Comparison of ENCODE assay signal across 15 cellular contexts in the genomic region with DNA sequence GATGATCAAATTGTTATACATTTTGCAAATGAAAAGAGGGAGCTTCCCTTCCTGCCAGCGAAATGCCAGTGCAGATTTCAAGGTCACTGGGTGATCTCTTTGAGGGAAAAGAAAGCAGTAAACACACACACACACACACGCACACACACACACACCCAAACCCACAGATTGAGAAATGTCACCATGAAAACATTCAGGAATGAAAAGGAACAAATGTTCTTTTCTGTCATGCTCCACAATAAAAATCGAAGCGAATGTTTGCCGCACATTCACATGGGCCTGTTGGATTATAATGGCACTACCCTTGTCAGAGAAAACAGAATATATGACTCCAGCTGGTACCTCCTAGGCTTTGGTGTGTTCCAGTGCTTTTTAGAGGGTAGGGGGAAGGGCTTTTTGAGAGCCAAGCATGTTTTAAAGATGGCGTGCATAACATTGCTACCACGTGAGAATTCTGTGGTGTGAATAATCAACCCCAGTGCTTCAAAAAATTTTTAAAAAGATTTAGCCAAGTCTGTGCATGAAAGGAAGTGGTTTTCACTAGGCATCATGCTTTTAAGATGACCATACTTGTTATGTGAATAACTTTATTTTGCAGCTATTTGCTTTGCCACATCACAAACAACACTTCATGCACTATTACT.
DNase-seq lines count a peak whose midpoint lies in the region; ATAC-seq and TF ChIP-seq lines count a peak whose summit lies in the region.
"Had no signal": no experiment of that assay in that cellular context is flagged by ENCODE, and none has a peak within 500 bp of the region (broad histone marks: within the 10 kb centered on the region; RNA-seq: fewer than 3 reads in every experiment).

No MANE protein-coding gene starts in this region.

- no peaks in the 10 kb centered on the region for H3K4me1 ChIP-seq in naive thymus-derived CD4-positive, alpha-beta T cell (ENCODE audit: control insufficient read depth in 2 of 2, insufficient read depth in 2 of 2, low read length in 2 of 2)

- no peak overlapping the region for H3K27ac ChIP-seq in naive thymus-derived CD4-positive, alpha-beta T cell (ENCODE audit: low read depth, low read length)
- H3K27ac ChIP-seq: SK-N-MC had no signal

- H3K27me3 ChIP-seq in naive thymus-derived CD4-positive, alpha-beta T cell (ENCODE audit: control insufficient read depth in 2 of 2, insufficient read depth in 2 of 2, low read length in 2 of 2) = no peaks in the 10 kb centered on the region

- DNase-seq in AG04449 (ENCODE audit: low read depth, low spot score) (peak; percentile 83), HT1080 (ENCODE audit: low read depth) (peak; percentile 24), cardiac fibroblast (ENCODE audit: low read depth in 2 of 2) (peak; percentile 46 to 54), Ammon's horn (ENCODE audit: low spot score) (no peak), NCI-H1694 treated with DMSO at 0.1 percent for 48 hours (lab: John Stamatoyannopoulos, UW) (no peak), NCI-H2196 treated with DMSO at 0.1 percent for 48 hours (lab: John Stamatoyannopoulos, UW; ENCODE audit: unreplicated experiment) (no peak)
- no peak for DNase-seq in naive thymus-derived CD4-positive, alpha-beta T cell
- DNase-seq: ACHN; activated CD4-positive, alpha-beta T cell treated with anti-CD3 and anti-CD28 coated beads, Interleukin-2, amount 50 U/mL, for 48 hours; activated naive CD4-positive, alpha-beta T cell treated with anti-CD3 and anti-CD28 coated beads, Interleukin-2, amount 10 ng/mL, durations not matched to agents 7 days and 5 days; Kasumi-1 had no signal

- TF ChIP-seq CTCF in AG04449 (IDR thresholded peaks at IDR 0.05; ENCODE audit: insufficient read depth, low read length, missing control alignments) = no peak
- TF ChIP-seq CTCF in cardiac fibroblast (IDR thresholded peaks at IDR 0.05; ENCODE audit: low read depth, low read length) = no peak

- H3K9me3 ChIP-seq in naive thymus-derived CD4-positive, alpha-beta T cell (ENCODE audit: control insufficient read depth in 2 of 3, low read length in 3 of 3) = no peaks in the 10 kb centered on the region

- peaks cover 0 to under 1% (median 0%) of the 10 kb centered on the region in 5 donors for H3K27me3 Mint-ChIP-seq in naive thymus-derived CD4-positive, alpha-beta T cell
- H3K27me3 Mint-ChIP-seq: activated naive CD4-positive, alpha-beta T cell treated with anti-CD3 and anti-CD28 coated beads, Interleukin-2, amount 10 ng/mL, durations not matched to agents 7 days and 5 days; progenitor cell of endocrine pancreas had no signal

- intact Hi-C loops in naive thymus-derived CD4-positive, alpha-beta T cell (cut with micrococcal nuclease) = no loop called here

- H3K4me3 Mint-ChIP-seq in naive thymus-derived CD4-positive, alpha-beta T cell = peak overlapping the region in 2 of 10 donors; percentile 3 to 30
- H3K4me3 Mint-ChIP-seq: activated naive CD4-positive, alpha-beta T cell treated with anti-CD3 and anti-CD28 coated beads, Interleukin-2, amount 10 ng/mL, durations not matched to agents 7 days and 5 days had no signal

- peaks cover 0 to 26% (median 7%) of the 10 kb centered on the region in 7 donors for H3K4me1 Mint-ChIP-seq in naive thymus-derived CD4-positive, alpha-beta T cell
- H3K4me1 Mint-ChIP-seq: activated naive CD4-positive, alpha-beta T cell treated with anti-CD3 and anti-CD28 coated beads, Interleukin-2, amount 10 ng/mL, durations not matched to agents 7 days and 5 days had no signal

- H3K4me3 ChIP-seq in AG04449 (ENCODE audit: low read depth, low read length) = no peak overlapping the region
- no peak overlapping the region for H3K4me3 ChIP-seq in cardiac fibroblast (replicated peaks in 1 of 2; ENCODE audit: low read depth in 2 of 2, low read length in 2 of 2)
- H3K4me3 ChIP-seq in naive thymus-derived CD4-positive, alpha-beta T cell (ENCODE audit: low read length) = no peak overlapping the region
- H3K4me3 ChIP-seq: SK-N-MC had no signal

- ATAC-seq in naive thymus-derived CD4-positive, alpha-beta T cell = peak; percentile 46
- no peak for ATAC-seq in GM21360 (IDR thresholded peaks at IDR 0.05; ENCODE audit: unreplicated experiment)
- ATAC-seq: HCT116 had no signal

- POLR2A ChIA-PET in AG04449 (lab: Yijun Ruan, JAX) = interaction anchor here (1.1 kb wide), 2 partner anchors 8 to 618 kb away, joined by 3 read pairs; no protein-coding TSS in a partner anchor
- POLR2A ChIA-PET in naive thymus-derived CD4-positive, alpha-beta T cell (lab: Charles Lee) = no interaction called here

- CTCF ChIA-PET in AG04449 (lab: Yijun Ruan, JAX) = no interaction called here
- CTCF ChIA-PET in naive thymus-derived CD4-positive, alpha-beta T cell (lab: Charles Lee) = no interaction called here

- peaks cover 0 to 18% (median 5%) of the 10 kb centered on the region in 11 donors for H3K9me3 Mint-ChIP-seq in naive thymus-derived CD4-positive, alpha-beta T cell

- no peaks in the 10 kb centered on the region for H3K36me3 Mint-ChIP-seq in naive thymus-derived CD4-positive, alpha-beta T cell
- H3K36me3 Mint-ChIP-seq: activated naive CD4-positive, alpha-beta T cell treated with anti-CD3 and anti-CD28 coated beads, Interleukin-2, amount 10 ng/mL, durations not matched to agents 7 days and 5 days had no signal

- no peak overlapping the region for H3K27ac Mint-ChIP-seq in naive thymus-derived CD4-positive, alpha-beta T cell
- H3K27ac Mint-ChIP-seq: activated naive CD4-positive, alpha-beta T cell treated with anti-CD3 and anti-CD28 coated beads, Interleukin-2, amount 10 ng/mL, durations not matched to agents 7 days and 5 days; progenitor cell of endocrine pancreas had no signal

- H3K36me3 ChIP-seq in naive thymus-derived CD4-positive, alpha-beta T cell (ENCODE audit: control insufficient read depth in 2 of 3, insufficient read depth in 3 of 3, low read length in 3 of 3) = no peaks in the 10 kb centered on the region

Comparison
In these comparisons a context has a peak if more than half of its experiments do, and no peak if none do; other contexts are left out.
1. DNase-seq: peak in AG04449 (single experiment), HT1080 (single experiment) and cardiac fibroblast (2 of 2); none in naive thymus-derived CD4-positive, alpha-beta T cell (0 of 9), Ammon's horn (single experiment), NCI-H1694 treated with DMSO at 0.1 percent for 48 hours (single experiment) and NCI-H2196 treated with DMSO at 0.1 percent for 48 hours (single experiment).